Comparison of ENCODE assay signal across 20 cellular contexts in genomic region chr12:127150028-127150427, GRCh38.
A peak's percentile ranks its signal among the peaks of the same experiment; 100 is the strongest.
DNase-seq lines count a peak whose midpoint lies in the region; ATAC-seq, FAIRE-seq and TF ChIP-seq lines count a peak whose summit lies in the region.
"Had no signal": no experiment of that assay in that cellular context is flagged by ENCODE, and none has a peak within 500 bp of the region (broad histone marks: within the 10 kb centered on the region; RNA-seq: fewer than 3 reads in every experiment).

No MANE protein-coding gene starts in this region.

- H3K9ac ChIP-seq in H1 (replicated peaks in 1 of 4; ENCODE audit: extremely low read depth in 1 of 4, low read depth in 3 of 4, low read length in 3 of 4): no peak overlapping the region

- H4K5ac ChIP-seq in H1 (ENCODE audit: insufficient read length, low read depth, low read length): no peak overlapping the region

- no peaks in the 10 kb centered on the region for H3K36me3 Mint-ChIP-seq in HFFc6 (ENCODE audit: low read depth)
- H3K36me3 Mint-ChIP-seq: natural killer cell had no signal

- no peak overlapping the region for H3K56ac ChIP-seq in H1 (replicated peaks; ENCODE audit: insufficient read length, low read depth, low read length)

- no peak for FAIRE-seq in H1 (lab: Jason Lieb, UNC)

- H4K91ac ChIP-seq in H1 (replicated peaks; ENCODE audit: insufficient read length, low read length): no peak overlapping the region

- no peak overlapping the region for H2BK5ac ChIP-seq in H1 (ENCODE audit: low read depth, low read length)

- H2BK15ac ChIP-seq in H1 (ENCODE audit: low read length): no peak overlapping the region; the same call in 1 of the 2 replicates

- H3K14ac ChIP-seq in H1 (ENCODE audit: insufficient read length): no peak overlapping the region

- no peaks in the 10 kb centered on the region for H4K20me1 ChIP-seq in H1 (replicated peaks in 1 of 2; ENCODE audit: control insufficient read depth in 1 of 2, insufficient read depth in 2 of 2, low read length in 2 of 2)

- H3K27me3 ChIP-seq in H1 (replicated peaks in 1 of 4; ENCODE audit: control insufficient read depth in 3 of 4, extremely low read depth in 1 of 4, insufficient read depth in 3 of 4, low read length in 3 of 4): no peaks in the 10 kb centered on the region
- H3K27me3 ChIP-seq: MG63, SJSA1 had no signal

- H3K9me3 Mint-ChIP-seq in HFFc6: peaks cover 4% of the 10 kb centered on the region; the same call in 1 of the 2 replicates
- H3K9me3 Mint-ChIP-seq: natural killer cell had no signal

- no peak overlapping the region for H3K4me3 Mint-ChIP-seq in HFFc6
- H3K4me3 Mint-ChIP-seq: natural killer cell had no signal

- no peak overlapping the region for H2AK5ac ChIP-seq in H1 (ENCODE audit: low read depth, low read length)

- no peak overlapping the region for H4K8ac ChIP-seq in H1 (ENCODE audit: extremely low read depth, insufficient read depth, low read length)

- intact Hi-C loops in mucosa of descending colon (cut with DNase I, micrococcal nuclease): no loop called here

- no peak overlapping the region for H2BK120ac ChIP-seq in H1 (replicated peaks; ENCODE audit: low read depth, low read length)

- no peaks in the 10 kb centered on the region for H3K79me2 ChIP-seq in H1 (ENCODE audit: control insufficient read depth in 1 of 2, insufficient read depth in 2 of 2, low read length in 2 of 2)

- H3K27ac ChIP-seq in H1 (ENCODE audit: low read depth, low read length): no peak overlapping the region
- H3K27ac ChIP-seq: heart right ventricle, SJSA1, thoracic aorta had no signal

- H3K9me3 ChIP-seq in H1 (ENCODE audit: insufficient read depth in 2 of 2, low read depth in 1 of 2, low read length in 1 of 2): peaks cover 0 to 9% of the 10 kb centered on the region in 2 experiments; a peak in 1 of 4 replicates
- no peaks in the 10 kb centered on the region for H3K9me3 ChIP-seq in mucosa of descending colon
- H3K9me3 ChIP-seq: MG63, SJSA1, thoracic aorta had no signal

- 74% methylated on average over 3 of the region's 3 CpGs; no CpG with 5 or more reads in 1 of the 2 experiments for WGBS in H1 (ENCODE audit: extremely low coverage in 1 of 2, insufficient coverage in 1 of 2, insufficient read length in 1 of 2, insufficient replicate concordance in 2 of 2, low coverage in 1 of 2, low lambda C conversion rate in 2 of 2, missing lambda C conversion rate in 1 of 2), 2 experiments

- H3K4me2 ChIP-seq in H1 (ENCODE audit: insufficient read depth in 1 of 2, low read depth in 2 of 2, low read length in 2 of 2): no peak overlapping the region; a peak in 1 of 4 replicates

- POLR2A ChIA-PET in H1 (lab: Charles Lee; ENCODE audit: partially characterized antibody): no interaction called here

- no peak for TF ChIP-seq POLR2A in H1 (IDR thresholded peaks at IDR 0.05; ENCODE audit: control extremely low read depth in 1 of 2, low read depth in 2 of 2, low read length in 2 of 2)

- H3K36me3 ChIP-seq in H1 (ENCODE audit: control insufficient read depth in 2 of 4, insufficient read depth in 4 of 4, low read length in 3 of 4) (peaks cover 0 to 5% (median 0%) of the 10 kb centered on the region in 4 experiments; a peak in 1 of 8 replicates), mucosa of descending colon (ENCODE audit: low read depth) (no peaks in the 10 kb centered on the region)
- H3K36me3 ChIP-seq: heart right ventricle, MG63, SJSA1, thoracic aorta had no signal

- TF ChIP-seq CTCF in H1 (IDR thresholded peaks at IDR 0.05; ENCODE audit: control extremely low read depth in 1 of 3, insufficient read depth in 1 of 3, low read depth in 1 of 3, low read length in 3 of 3): no peak
- TF ChIP-seq CTCF in mucosa of descending colon (IDR thresholded peaks at IDR 0.05): no peak
- TF ChIP-seq CTCF in HFFc6 (IDR thresholded peaks at IDR 0.05): no peak

- H3K79me1 ChIP-seq in H1 (ENCODE audit: low read depth, low read length): no peaks in the 10 kb centered on the region

- TF ChIP-seq EP300 in H1 (IDR thresholded peaks at IDR 0.05; ENCODE audit: borderline replicate concordance in 1 of 2, low read depth in 2 of 2, low read length in 2 of 2): no peak

- CTCF ChIA-PET in H1 (lab: Charles Lee; ENCODE audit: partially characterized antibody): interaction anchor here (1.7 kb wide), 1 partner anchor 8 kb away, joined by 6 read pairs; no protein-coding TSS in a partner anchor

- 0 out of 2 replicates have a peak overlapping the region, but pooled peaks have one; percentile 5 for H2AFZ ChIP-seq in H1 (ENCODE audit: low read length)

- TF ChIP-seq RAD21 in H1 (IDR thresholded peaks at IDR 0.05 in 1 of 2, conservative IDR thresholded peaks at IDR 0.05 in 1 of 2; ENCODE audit: low read depth in 2 of 2, low read length in 2 of 2): no peak

- H2BK12ac ChIP-seq in H1 (ENCODE audit: low read depth, low read length): no peak overlapping the region

- peaks cover 4% of the 10 kb centered on the region; the same call in 1 of the 2 replicates for H3K27me3 Mint-ChIP-seq in HFFc6 (ENCODE audit: insufficient read depth)

- H3K27ac Mint-ChIP-seq in HFFc6: no peak overlapping the region
- H3K27ac Mint-ChIP-seq: natural killer cell had no signal

- H3K18ac ChIP-seq in H1 (ENCODE audit: extremely low read depth, low read length): no peak overlapping the region

- H3K23me2 ChIP-seq in H1 (ENCODE audit: low read depth, low read length): no peaks in the 10 kb centered on the region

- ATAC-seq in GM18511 (IDR thresholded peaks at IDR 0.05; ENCODE audit: unreplicated experiment): peak; percentile 81
- ATAC-seq in GM21529 (IDR thresholded peaks at IDR 0.05; ENCODE audit: unreplicated experiment): peak; percentile 80
- peak; percentile 81 for ATAC-seq in HG03432 (IDR thresholded peaks at IDR 0.05; ENCODE audit: unreplicated experiment)
- ATAC-seq in GM18517 (IDR thresholded peaks at IDR 0.05; ENCODE audit: unreplicated experiment): no peak
- no peak for ATAC-seq in mucosa of descending colon
- ATAC-seq in HG02571 (IDR thresholded peaks at IDR 0.05; ENCODE audit: unreplicated experiment): no peak
- ATAC-seq: heart right ventricle, natural killer cell had no signal

- H2BK20ac ChIP-seq in H1 (ENCODE audit: low read length): 0 out of 2 replicates have a peak overlapping the region, but pooled peaks have one; percentile 15

- no peak overlapping the region for H3K4ac ChIP-seq in H1 (replicated peaks; ENCODE audit: insufficient read length, low read depth, low read length)

- H3K4me1 ChIP-seq in H1 (replicated peaks in 1 of 4; ENCODE audit: control insufficient read depth in 3 of 4, insufficient read depth in 4 of 4, low read length in 3 of 4): peaks cover 9 to 15% (median 15%) of the 10 kb centered on the region in 4 experiments; a peak in 4 of 7 replicates
- no peaks in the 10 kb centered on the region for H3K4me1 ChIP-seq in mucosa of descending colon (ENCODE audit: low read depth)

- DNase-seq in H1 (ENCODE audit: low read depth in 1 of 2, low spot score in 2 of 2) (no peak), mucosa of descending colon (no peak), HFFc6 (no peak)
- DNase-seq: activated effector memory CD4-positive, alpha-beta T cell treated with anti-CD3 and anti-CD28 coated beads, Interleukin-2, amount 50 U/mL, for 16 hours; amygdala; caudate nucleus; effector CD4-positive, alpha-beta T cell; heart right ventricle; MG63; natural killer cell; NCI-H187 treated with DMSO at 0.1 percent for 48 hours; NCI-H510A treated with DMSO at 0.1 percent for 48 hours had no signal

- H3K4me3 ChIP-seq in H1 (ENCODE audit: extremely low read depth in 1 of 4, insufficient read depth in 2 of 4, low read depth in 3 of 4, low read length in 4 of 4) (no peak overlapping the region), mucosa of descending colon (no peak overlapping the region)
- H3K4me3 ChIP-seq: heart right ventricle, lung, MG63, SJSA1, thoracic aorta had no signal

- H3K4me1 Mint-ChIP-seq in HFFc6 (ENCODE audit: low read depth): peaks cover 33% of the 10 kb centered on the region

- no peak overlapping the region for H3K23ac ChIP-seq in H1 (ENCODE audit: insufficient read length)

TF ChIP-seq in H1, 55 proteins besides CTCF, POLR2A, EP300 and RAD21:
- TF ChIP-seq YY1 (IDR thresholded peaks at IDR 0.05; ENCODE audit: low read depth, low read length) (no peak), SP2 (IDR thresholded peaks at IDR 0.05; ENCODE audit: low read length) (no peak), MAFK (IDR thresholded peaks at IDR 0.05; ENCODE audit: low read depth, low read length) (no peak), CHD2 (IDR thresholded peaks at IDR 0.05; ENCODE audit: low read length) (no peak), POU5F1 (IDR thresholded peaks at IDR 0.05; ENCODE audit: low read depth, low read length) (no peak)

Comparison
In these comparisons a context has a peak if more than half of its experiments do, and no peak if none do; other contexts are left out.
1. ATAC-seq: peak in GM18511 (single experiment), GM21529 (single experiment) and HG03432 (single experiment); none in GM18517 (single experiment), mucosa of descending colon (single experiment) and HG02571 (single experiment).